23 cellular contexts compared by ENCODE assay signal in genomic region chr19:29749450-29749849, GRCh38. TPM values are rescaled to one million over a fixed set of nuclear protein-coding genes. Genes with fewer than 3 reads are reported as not detected.
DNase-seq lines count a peak whose midpoint lies in the region; ATAC-seq, FAIRE-seq and TF ChIP-seq lines count a peak whose summit lies in the region.
"Had no signal": no experiment of that assay in that cellular context is flagged by ENCODE, and none has a peak within 500 bp of the region (broad histone marks: within the 10 kb centered on the region; RNA-seq: fewer than 3 reads in every experiment).

No MANE protein-coding gene starts in this region.

- no peak for ATAC-seq in K562
- ATAC-seq in GM18517 (IDR thresholded peaks at IDR 0.05; ENCODE audit: unreplicated experiment) = no peak
- ATAC-seq: A549, GM12878, GM23338, HCT116 had no signal

- no peak overlapping the region for H3K4me2 ChIP-seq in K562 (ENCODE audit: insufficient read depth, low read length)
- H3K4me2 ChIP-seq: A549, GM23338 had no signal

- TF ChIP-seq EP300 in K562 (IDR thresholded peaks at IDR 0.05; ENCODE audit: low read length) = no peak

- no peak for FAIRE-seq in K562 (lab: Jason Lieb, UNC)
- FAIRE-seq: D721Med, GM12878 had no signal

- BruUV-seq in K562 (replicated peaks; lab: Mats Ljungman, UMichigan) = no TSS peak

- CTCF ChIA-PET in HEK293 (lab: Yijun Ruan, JAX) = interaction anchor here (0.6 to 3.0 kb wide), 4 partner anchors 11 to 920 kb away, joined by 3 to 18 read pairs (median 6); no protein-coding TSS in a partner anchor
- CTCF ChIA-PET in K562 (lab: Yijun Ruan, JAX; ENCODE audit: low intra/inter-chr PET ratio) = interaction anchor here (0.6 kb wide), 1 partner anchor 487 kb away, joined by 4 read pairs; no protein-coding TSS in a partner anchor

- no peaks in the 10 kb centered on the region for H3K4me1 ChIP-seq in HEK293 (ENCODE audit: control insufficient read depth, insufficient read depth, low read length)
- peaks cover 0 to 4% of the 10 kb centered on the region in 2 experiments; a peak in 1 of 5 replicates for H3K4me1 ChIP-seq in K562 (replicated peaks in 1 of 2; ENCODE audit: control insufficient read depth in 2 of 2, insufficient read depth in 2 of 2, low read length in 2 of 2)
- H3K4me1 ChIP-seq: A549 had no signal

- TF ChIP-seq POLR2A in K562 (conservative IDR thresholded peaks at IDR 0.05) = no peak

- no peak overlapping the region for H3K9ac ChIP-seq in K562 (ENCODE audit: insufficient read depth in 1 of 2, low read depth in 2 of 2, low read length in 2 of 2)

- peaks cover 5% of the 10 kb centered on the region; the same call in 1 of the 2 replicates for H4K20me1 ChIP-seq in K562 (replicated peaks; ENCODE audit: control insufficient read depth, insufficient read depth, low read length)

- H3K27ac Mint-ChIP-seq in activated naive CD4-positive, alpha-beta T cell treated with anti-CD3 and anti-CD28 coated beads, Interleukin-2, amount 50 U/mL, for 24 hours = peak overlapping the region; percentile 27
- H3K27ac Mint-ChIP-seq: CD14-positive monocyte; CD4-positive, alpha-beta T cell; CD8-positive, alpha-beta memory T cell; GM23338; H9; HFFc6 had no signal

- no peak for TF ChIP-seq RAD21 in K562 (CRISPR knock-in tag; conservative IDR thresholded peaks at IDR 0.05 in 1 of 2, IDR thresholded peaks at IDR 0.05 in 1 of 2)

- intact Hi-C loops in K562 (cut with micrococcal nuclease) = no loop called here

- 0% methylated on average over 3 of the region's 3 CpGs for WGBS in K562 (ENCODE audit: insufficient coverage, low coverage, missing lambda C conversion rate)

- H3K36me3 ChIP-seq in HEK293 (ENCODE audit: control insufficient read depth in 2 of 2, insufficient read depth in 1 of 2, low read length in 2 of 2) (no peaks in the 10 kb centered on the region), K562 (ENCODE audit: control insufficient read depth, insufficient read depth, low read length) (no peaks in the 10 kb centered on the region)

- POLR2A ChIA-PET in HEK293 (lab: Yijun Ruan, JAX) (no interaction called here), K562 (lab: Yijun Ruan, JAX) (interaction anchor here (0.6 to 0.8 kb wide), 3 partner anchors 120 to 402 kb away, joined by 3 to 4 read pairs (median 3); no protein-coding TSS in a partner anchor)

- H3K79me2 ChIP-seq in K562 (ENCODE audit: control insufficient read depth, insufficient read depth, low read length) = no peaks in the 10 kb centered on the region

- H3K9me1 ChIP-seq in K562 (ENCODE audit: control insufficient read depth, insufficient read depth, low read length) = no peaks in the 10 kb centered on the region

- no peak overlapping the region for H3K4me3 ChIP-seq in HEK293 (ENCODE audit: low read depth, low read length)
- no peak overlapping the region for H3K4me3 ChIP-seq in K562
- H3K4me3 ChIP-seq: A549, GM12878, GM23338 had no signal

- no peak overlapping the region for H3K27ac ChIP-seq in HEK293 (ENCODE audit: extremely low read depth, low read depth, low read length)
- no peak overlapping the region for H3K27ac ChIP-seq in K562 (ENCODE audit: extremely low read depth, low read depth, low read length)
- H3K27ac ChIP-seq: A549 had no signal

- peaks cover 20 to 52% of the 10 kb centered on the region in 2 experiments for H3K27me3 ChIP-seq in K562 (ENCODE audit: control insufficient read depth in 2 of 2, insufficient read depth in 2 of 2, low read length in 2 of 2)

- in situ Hi-C loops in K562 (cut with MboI) = loop anchor here (10.0 kb wide), 1 partner anchor 905 kb away; no protein-coding TSS in a partner anchor

- TF ChIP-seq CTCF in HEK293 (tag by site-specific recombination; IDR thresholded peaks at IDR 0.05) (no peak), K562 (IDR thresholded peaks at IDR 0.05 in 2 of 3, conservative IDR thresholded peaks at IDR 0.05 in 1 of 3; ENCODE audit: insufficient read depth in 2 of 3, low read depth in 1 of 3, low read length in 3 of 3) (no peak)

- no peaks in the 10 kb centered on the region for H3K9me3 Mint-ChIP-seq in activated naive CD4-positive, alpha-beta T cell treated with anti-CD3 and anti-CD28 coated beads, Interleukin-2, amount 50 U/mL, for 24 hours
- H3K9me3 Mint-ChIP-seq: CD4-positive, alpha-beta T cell; CD8-positive, alpha-beta memory T cell; H9; HFFc6 had no signal

- H2AFZ ChIP-seq in K562 (ENCODE audit: low read depth, low read length) = no peak overlapping the region
- H2AFZ ChIP-seq: GM23338 had no signal

- H3K9me3 ChIP-seq in HEK293 (ENCODE audit: control insufficient read depth, insufficient read depth, low read depth, low read length) (no peaks in the 10 kb centered on the region), K562 (replicated peaks; ENCODE audit: control insufficient read depth, insufficient read depth, low read depth, low read length) (no peaks in the 10 kb centered on the region)
- H3K9me3 ChIP-seq: A549 had no signal

- DNase-seq in activated naive CD4-positive, alpha-beta T cell (lab: John Stamatoyannopoulos, UW) = no peak
- no peak for DNase-seq in K562 (ENCODE audit: extremely low read depth in 1 of 4, low spot score in 3 of 4)
- DNase-seq in effector CD4-positive, alpha-beta T cell = no peak
- DNase-seq: 8988T; ACHN; AML-193; CD4-positive, alpha-beta T cell; CD8-positive, alpha-beta memory T cell; DMS 273 treated with DMSO at 0.1 percent for 48 hours; DMS79; EL; GDM1; H9; HFFc6 had no signal

- H3K4me3 Mint-ChIP-seq in activated naive CD4-positive, alpha-beta T cell treated with anti-CD3 and anti-CD28 coated beads, Interleukin-2, amount 50 U/mL, for 24 hours = no peak overlapping the region
- H3K4me3 Mint-ChIP-seq: CD4-positive, alpha-beta T cell; CD8-positive, alpha-beta memory T cell; GM23338; H9; HFFc6 had no signal

- H3K27me3 Mint-ChIP-seq in activated naive CD4-positive, alpha-beta T cell treated with anti-CD3 and anti-CD28 coated beads, Interleukin-2, amount 50 U/mL, for 24 hours = no peaks in the 10 kb centered on the region
- H3K27me3 Mint-ChIP-seq: CD4-positive, alpha-beta T cell had no signal

- H3K36me3 Mint-ChIP-seq in activated naive CD4-positive, alpha-beta T cell treated with anti-CD3 and anti-CD28 coated beads, Interleukin-2, amount 50 U/mL, for 24 hours = no peaks in the 10 kb centered on the region
- H3K36me3 Mint-ChIP-seq: CD14-positive monocyte; CD8-positive, alpha-beta memory T cell had no signal

- no peaks in the 10 kb centered on the region for H3K4me1 Mint-ChIP-seq in activated naive CD4-positive, alpha-beta T cell treated with anti-CD3 and anti-CD28 coated beads, Interleukin-2, amount 50 U/mL, for 24 hours
- H3K4me1 Mint-ChIP-seq: CD14-positive monocyte; CD8-positive, alpha-beta memory T cell; GM23338 had no signal

TF ChIP-seq in HEK293, 187 proteins besides CTCF, POLR2A, EP300 and RAD21:
- TF ChIP-seq ZNF114 (tag by site-specific recombination; IDR thresholded peaks at IDR 0.05) (0 out of 2 replicates have a peak, but pooled peaks have one; percentile 36), ZNF544 (tag by site-specific recombination; IDR thresholded peaks at IDR 0.05) (peak; percentile 70; the same call in 1 of the 2 replicates), ZNF324 (tag by site-specific recombination; IDR thresholded peaks at IDR 0.05) (no peak), ZNF223 (tag by site-specific recombination; IDR thresholded peaks at IDR 0.05) (no peak), ZNF521 (tag by site-specific recombination; IDR thresholded peaks at IDR 0.05) (0 out of 2 replicates have a peak, but pooled peaks have one; percentile 60), ZNF776 (tag by site-specific recombination; IDR thresholded peaks at IDR 0.05; ENCODE audit: borderline replicate concordance) (peak; percentile 68; the same call in 1 of the 2 replicates), PRDM1 (tag by site-specific recombination; IDR thresholded peaks at IDR 0.05) (peak; percentile 71), ZNF366 (tag by site-specific recombination; conservative IDR thresholded peaks at IDR 0.05) (peak; percentile 98)

TF ChIP-seq in K562, 482 proteins besides CTCF, POLR2A, EP300 and RAD21:
- TF ChIP-seq ZNF512 (tag; IDR thresholded peaks at IDR 0.05) = peak; percentile 86
- TF ChIP-seq SMARCA4 (IDR thresholded peaks at IDR 0.05) = no peak
- TF ChIP-seq TAF9B (IDR thresholded peaks at IDR 0.05; ENCODE audit: partially characterized antibody) = no peak
- no peak for TF ChIP-seq MYBL2 (IDR thresholded peaks at IDR 0.05; ENCODE audit: low read depth)
- TF ChIP-seq MYBL2 (CRISPR knock-in tag; IDR thresholded peaks at IDR 0.05; ENCODE audit: borderline replicate concordance) = no peak
- TF ChIP-seq ZNF507 (tag; conservative IDR thresholded peaks at IDR 0.05) = no peak

RNA-seq across cellular contexts. Expression of gene C19orf12, which starts 34.4 kb away (rescaled TPM):
- 15.4 and 23.3 TPM in 2 replicates for total RNA-seq in K562 (2011; cell fraction: chromatin; rRNA removed; ENCODE audit: low replicate concordance)
- 12.6 and 12.8 TPM in 2 replicates for total RNA-seq in K562 (2011; cell fraction: nucleolus; rRNA removed)
- total RNA-seq in K562 (2011; cell fraction: nucleoplasm; rRNA removed) = 14.1 and 15.2 TPM in 2 replicates
- 10.2 and 13.1 TPM in 2 replicates for total RNA-seq in K562 (2014; rRNA removed)
- total RNA-seq in K562 (2014; rRNA removed; fragmentation: Illumina TruSeq; extraction: Trizol) = 6.8 TPM in 2 replicates
- 10.1 and 11.3 TPM in 2 replicates for total RNA-seq in K562 (2015; rRNA removed; fragmentation: Illumina TruSeq; extraction: Trizol)
- total RNA-seq in K562 (2021) = 11.7 and 14.5 TPM in 2 replicates
- polyA plus RNA-seq in K562 (2011; rRNA removed) = 10.3 and 12.9 TPM in 2 replicates
- 9.3 and 14.0 TPM in 2 replicates for polyA plus RNA-seq in K562 (2011; cell fraction: cytosol; rRNA removed)
- polyA plus RNA-seq in K562 (2011; cell fraction: nucleus; rRNA removed) = 11.9 and 16.5 TPM in 2 replicates
- 11.1 and 15.6 TPM in 2 replicates for polyA plus RNA-seq in K562 (2012)
- polyA plus RNA-seq in K562 (2014; fragmentation: Illumina TruSeq; extraction: Trizol) = 9.8 and 11.4 TPM in 2 replicates
- 1 to 10 TPM; 1.9 to 2.8 TPM for polyA plus RNA-seq in K562 (2014; fragmentation: Nextera tagmentation; extraction: Ambion mirVana)
- 13.1 and 16.5 TPM in 2 replicates for polyA plus RNA-seq in K562 (2014; rRNA removed)
- polyA minus RNA-seq in K562 (2011; rRNA and poly(A)+ RNA removed) = 3.7 and 4.0 TPM in 2 replicates
- 2.9 and 4.1 TPM in 2 replicates for polyA minus RNA-seq in K562 (2011; cell fraction: cytosol; rRNA and poly(A)+ RNA removed)
- polyA minus RNA-seq in K562 (2011; cell fraction: nucleus; rRNA and poly(A)+ RNA removed) = 3.2 and 3.6 TPM in 2 replicates
